20 cellular contexts compared by ENCODE assay signal in the genomic region with DNA sequence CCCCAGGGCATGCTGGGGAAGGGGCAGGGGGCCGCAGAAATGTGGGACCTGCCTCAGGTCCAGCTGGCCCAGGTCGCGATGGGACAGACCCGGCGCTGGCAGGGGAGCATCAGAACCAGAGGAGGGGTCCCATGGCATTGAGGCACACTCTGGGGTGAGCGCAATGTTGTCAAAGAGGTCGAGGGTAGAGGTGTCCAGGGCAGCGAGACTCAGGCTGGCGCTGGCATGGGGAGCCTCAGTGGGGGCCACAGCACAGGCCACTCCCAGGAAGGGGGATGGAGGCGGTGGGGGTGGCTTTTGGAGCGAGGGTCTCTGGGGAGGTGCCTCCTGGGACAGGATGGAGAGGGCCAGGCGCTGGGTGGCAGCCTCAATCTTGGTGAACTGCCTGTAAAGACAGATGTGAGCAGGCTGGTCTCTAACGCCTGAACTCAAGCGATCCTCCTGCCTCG. TPM values are rescaled to one million over a fixed set of nuclear protein-coding genes. Genes with fewer than 3 reads are reported as not detected.
DNase-seq lines count a peak whose midpoint lies in the region; ATAC-seq, FAIRE-seq and TF ChIP-seq lines count a peak whose summit lies in the region.
"Had no signal": no experiment of that assay in that cellular context is flagged by ENCODE, and none has a peak within 500 bp of the region (broad histone marks: within the 10 kb centered on the region; RNA-seq: fewer than 3 reads in every experiment).

No MANE protein-coding gene starts in this region.

- no peak for TF ChIP-seq POLR2A in H1 (IDR thresholded peaks at IDR 0.05; ENCODE audit: control extremely low read depth in 1 of 2, low read depth in 2 of 2, low read length in 2 of 2)
- TF ChIP-seq POLR2A in spleen (IDR thresholded peaks at IDR 0.05), result no peak

- H3K18ac ChIP-seq in H1 (ENCODE audit: extremely low read depth, low read length), result no peak overlapping the region; the same call in none of the 2 replicates

- H3K27me3 Mint-ChIP-seq in activated CD4-positive, alpha-beta T cell treated with anti-CD3 and anti-CD28 coated beads, Interleukin-2, amount 10 ng/mL, durations not matched to agents 24 days and 14 days, result no peaks in the 10 kb centered on the region

- H3K9me3 Mint-ChIP-seq in activated CD4-positive, alpha-beta T cell treated with anti-CD3 and anti-CD28 coated beads, Interleukin-2, amount 10 ng/mL, durations not matched to agents 24 days and 14 days, result no peaks in the 10 kb centered on the region
- H3K9me3 Mint-ChIP-seq: CD14-positive monocyte had no signal

- H3K14ac ChIP-seq in H1 (ENCODE audit: insufficient read length), result no peak overlapping the region

- peaks cover 1% of the 10 kb centered on the region; the same call in 1 of the 2 replicates for H3K23me2 ChIP-seq in H1 (ENCODE audit: low read depth, low read length)

- peak overlapping the region; percentile 17; the same call in 1 of the 2 replicates for H2AK5ac ChIP-seq in H1 (ENCODE audit: low read depth, low read length)

- no peak overlapping the region for H4K5ac ChIP-seq in H1 (ENCODE audit: insufficient read length, low read depth, low read length)

- no peak overlapping the region for H3K27ac Mint-ChIP-seq in activated CD4-positive, alpha-beta T cell treated with anti-CD3 and anti-CD28 coated beads, Interleukin-2, amount 10 ng/mL, durations not matched to agents 24 days and 14 days

- CTCF ChIA-PET in H1 (lab: Charles Lee; ENCODE audit: partially characterized antibody), result interaction anchor here (1.0 to 1.4 kb wide), 5 partner anchors 10 to 170 kb away, joined by 3 to 6 read pairs (median 4); no protein-coding TSS in a partner anchor

- no peak overlapping the region for H3K27ac ChIP-seq in H1 (ENCODE audit: low read depth, low read length)
- no peak overlapping the region for H3K27ac ChIP-seq in spleen
- H3K27ac ChIP-seq: HL-60 had no signal

- H4K20me1 ChIP-seq in H1 (replicated peaks in 1 of 2; ENCODE audit: control insufficient read depth in 1 of 2, insufficient read depth in 2 of 2, low read length in 2 of 2), result no peaks in the 10 kb centered on the region

- intact Hi-C loops in activated CD4-positive, alpha-beta T cell treated with anti-CD3 and anti-CD28 coated beads, Interleukin-2, amount 10 ng/mL, durations not matched to agents 24 days and 14 days (cut with micrococcal nuclease), result no loop called here
- intact Hi-C loops in spleen (cut with DNase I; ENCODE audit: low total_unique reads), result no loop called here

- peaks cover 8% of the 10 kb centered on the region for H3K79me1 ChIP-seq in H1 (ENCODE audit: low read depth, low read length)

- no peak overlapping the region for H2BK120ac ChIP-seq in H1 (replicated peaks; ENCODE audit: low read depth, low read length)

- no peaks in the 10 kb centered on the region for H3K36me3 Mint-ChIP-seq in activated CD4-positive, alpha-beta T cell treated with anti-CD3 and anti-CD28 coated beads, Interleukin-2, amount 10 ng/mL, durations not matched to agents 24 days and 14 days (ENCODE audit: low read depth)
- H3K36me3 Mint-ChIP-seq: CD14-positive monocyte had no signal

- H3K27me3 ChIP-seq in H1 (replicated peaks in 1 of 4; ENCODE audit: control insufficient read depth in 3 of 4, extremely low read depth in 1 of 4, insufficient read depth in 3 of 4, low read length in 3 of 4), result no peaks in the 10 kb centered on the region; a peak in 1 of 7 replicates
- no peaks in the 10 kb centered on the region for H3K27me3 ChIP-seq in spleen (replicated peaks in 1 of 7)
- H3K27me3 ChIP-seq: MG63 had no signal

- TF ChIP-seq RAD21 in H1 (IDR thresholded peaks at IDR 0.05 in 1 of 2, conservative IDR thresholded peaks at IDR 0.05 in 1 of 2; ENCODE audit: low read depth in 2 of 2, low read length in 2 of 2), result no peak

- H3K56ac ChIP-seq in H1 (replicated peaks; ENCODE audit: insufficient read length, low read depth, low read length), result no peak overlapping the region

- peak overlapping the region; percentile 72 for H2BK15ac ChIP-seq in H1 (ENCODE audit: low read length)

- H3K9ac ChIP-seq in H1 (replicated peaks in 1 of 4; ENCODE audit: extremely low read depth in 1 of 4, low read depth in 3 of 4, low read length in 3 of 4), result no peak overlapping the region
- H3K9ac ChIP-seq: SK-N-SH had no signal

- no peak for ATAC-seq in GM19035 (IDR thresholded peaks at IDR 0.05; ENCODE audit: unreplicated experiment)
- ATAC-seq: Panc1, Right ventricle myocardium inferior had no signal

- H2BK12ac ChIP-seq in H1 (ENCODE audit: low read depth, low read length), result peak overlapping the region; percentile 94; the same call in 1 of the 2 replicates

- DNase-seq in activated CD4-positive, alpha-beta T cell treated with anti-CD3 and anti-CD28 coated beads, Interleukin-2, amount 10 ng/mL, durations not matched to agents 24 days and 14 days, result peak; percentile 56
- no peak for DNase-seq in activated CD4-positive, alpha-beta T cell treated with anti-CD3 and anti-CD28 coated beads, Interleukin-2, amount 50 U/mL, for 4 hours
- no peak for DNase-seq in H1 (ENCODE audit: low read depth in 1 of 2, low spot score in 2 of 2)
- peak; percentile 75 for DNase-seq in spleen
- no peak for DNase-seq in NCI-H748 (lab: John Stamatoyannopoulos, UW; ENCODE audit: unreplicated experiment)
- DNase-seq: 8988T, DMS79, GF-D8, MG63, NCI-H1105, NCI-H187 treated with DMSO at 0.1 percent for 48 hours, NCI-H446, NCI-H774, SK-N-SH had no signal

- TF ChIP-seq CTCF in H1 (IDR thresholded peaks at IDR 0.05; ENCODE audit: control extremely low read depth in 1 of 3, insufficient read depth in 1 of 3, low read depth in 1 of 3, low read length in 3 of 3), result no peak
- no peak for TF ChIP-seq CTCF in spleen (IDR thresholded peaks at IDR 0.05 in 8 of 11, conservative IDR thresholded peaks at IDR 0.05 in 3 of 11)

- peak overlapping the region; percentile 89 for H4K91ac ChIP-seq in H1 (replicated peaks; ENCODE audit: insufficient read length, low read length)

- H3K4me2 ChIP-seq in H1 (ENCODE audit: insufficient read depth in 1 of 2, low read depth in 2 of 2, low read length in 2 of 2), result 0 out of 4 replicates have a peak overlapping the region, but pooled peaks of 1 of the 2 experiments have one; percentile 26
- H3K4me2 ChIP-seq: SK-N-SH had no signal

- WGBS in H1 (ENCODE audit: extremely low coverage in 1 of 2, insufficient coverage in 1 of 2, insufficient read length in 1 of 2, insufficient replicate concordance in 2 of 2, low coverage in 1 of 2, low lambda C conversion rate in 2 of 2, missing lambda C conversion rate in 1 of 2), 2 experiments, result 82% methylated on average over 12 of the region's 15 CpGs; no CpG with 5 or more reads in 1 of the 2 experiments
- WGBS in spleen, 5 donors, result 74 to 86% (median 78%) methylated on average over 11 to 15 of the region's 15 CpGs

- H2BK20ac ChIP-seq in H1 (ENCODE audit: low read length), result peak overlapping the region; percentile 67; the same call in 1 of the 2 replicates

- no peak overlapping the region for H4K8ac ChIP-seq in H1 (ENCODE audit: extremely low read depth, insufficient read depth, low read length)

- POLR2A ChIA-PET in H1 (lab: Charles Lee; ENCODE audit: partially characterized antibody), result interaction anchor here (0.9 to 2.9 kb wide), 3 partner anchors 13 to 21 kb away, joined by 3 to 8 read pairs (median 4); a partner anchor contains a TSS

- peaks cover 18% of the 10 kb centered on the region for H3K4me1 Mint-ChIP-seq in activated CD4-positive, alpha-beta T cell treated with anti-CD3 and anti-CD28 coated beads, Interleukin-2, amount 10 ng/mL, durations not matched to agents 24 days and 14 days

- H3K4me3 Mint-ChIP-seq in activated CD4-positive, alpha-beta T cell treated with anti-CD3 and anti-CD28 coated beads, Interleukin-2, amount 10 ng/mL, durations not matched to agents 24 days and 14 days, result no peak overlapping the region
- H3K4me3 Mint-ChIP-seq: CD14-positive monocyte had no signal

- H2BK5ac ChIP-seq in H1 (ENCODE audit: low read depth, low read length), result 0 out of 2 replicates have a peak overlapping the region, but pooled peaks have one; percentile 24

- no peak for FAIRE-seq in H1 (lab: Jason Lieb, UNC)
- FAIRE-seq: H54 had no signal

- H3K9me3 ChIP-seq in H1 (ENCODE audit: insufficient read depth in 2 of 2, low read depth in 1 of 2, low read length in 1 of 2), result no peaks in the 10 kb centered on the region
- no peaks in the 10 kb centered on the region for H3K9me3 ChIP-seq in spleen
- H3K9me3 ChIP-seq: MG63, SK-N-SH had no signal

- H3K4ac ChIP-seq in H1 (replicated peaks; ENCODE audit: insufficient read length, low read depth, low read length), result peak overlapping the region; percentile 46

- peaks cover 0 to 13% of the 10 kb centered on the region in 2 experiments; a peak in 2 of 4 replicates for H3K79me2 ChIP-seq in H1 (ENCODE audit: control insufficient read depth in 1 of 2, insufficient read depth in 2 of 2, low read length in 2 of 2)

- H3K36me3 ChIP-seq in H1 (ENCODE audit: control insufficient read depth in 2 of 4, insufficient read depth in 4 of 4, low read length in 3 of 4), result no peaks in the 10 kb centered on the region
- no peaks in the 10 kb centered on the region for H3K36me3 ChIP-seq in spleen

- no peak for TF ChIP-seq EP300 in H1 (IDR thresholded peaks at IDR 0.05; ENCODE audit: borderline replicate concordance in 1 of 2, low read depth in 2 of 2, low read length in 2 of 2)

- H3K4me1 ChIP-seq in H1 (replicated peaks in 1 of 4; ENCODE audit: control insufficient read depth in 3 of 4, insufficient read depth in 4 of 4, low read length in 3 of 4) (peaks cover 3 to 26% (median 17%) of the 10 kb centered on the region in 4 experiments), spleen (peaks cover 7 to 50% (median 38%) of the 10 kb centered on the region in 6 donors)

- H2AFZ ChIP-seq in H1 (ENCODE audit: low read length), result no peak overlapping the region

- no peak overlapping the region for H3K23ac ChIP-seq in H1 (ENCODE audit: insufficient read length)

- no peak overlapping the region for H3K4me3 ChIP-seq in H1 (ENCODE audit: extremely low read depth in 1 of 4, insufficient read depth in 2 of 4, low read depth in 3 of 4, low read length in 4 of 4)
- H3K4me3 ChIP-seq in spleen, result no peak overlapping the region
- H3K4me3 ChIP-seq: MG63 had no signal

RNA-seq across cellular contexts. Expression of a gene that starts 0.9 kb away (rescaled TPM):
- not detected in 2 replicates for total RNA-seq in activated CD4-positive, alpha-beta T cell treated with anti-CD3 and anti-CD28 coated beads, Interleukin-2, amount 10 ng/mL, durations not matched to agents 24 days and 14 days
- 3.2 and 3.6 TPM in 2 replicates for total RNA-seq in H1 (2021; fragmentation: NEBNext Ultra II Directional; extraction: Animal tissue kit (Norgen Biotek cat#: 25700))
- 2.2 and 3.3 TPM in 2 replicates for polyA plus RNA-seq in H1 (2011; rRNA removed)
- polyA plus RNA-seq in H1 (2011; cell fraction: cytosol; rRNA removed), result 1.5 TPM
- polyA plus RNA-seq in H1 (2011; cell fraction: nucleus; rRNA removed), result 3.0 TPM
- 1.6 to 3.1 TPM (median 2.6 TPM) in 4 replicates for polyA plus RNA-seq in H1 (2012, experiment 1 of 2)
- 2.9 TPM for polyA plus RNA-seq in H1 (2012, experiment 2 of 2)
- 9.1 TPM for polyA plus RNA-seq in H1 (2013, experiment 1 of 2)
- polyA plus RNA-seq in H1 (2013, experiment 2 of 2), result 8.6 TPM
- 0.41 and 0.49 TPM in 2 replicates for polyA minus RNA-seq in H1 (2011; rRNA and poly(A)+ RNA removed)
- not detected for polyA minus RNA-seq in H1 (2011; cell fraction: cytosol; rRNA and poly(A)+ RNA removed)
- polyA minus RNA-seq in H1 (2011; cell fraction: nucleus; rRNA and poly(A)+ RNA removed), result 2.1 TPM
- not detected for total RNA-seq in spleen
- not detected for polyA plus RNA-seq in spleen
- total RNA-seq: Right ventricle myocardium inferior had no signal
- polyA plus RNA-seq: CD14-positive monocyte, SK-N-SH had no signal

RNA-seq across cellular contexts. Expression of a gene that starts 2.2 kb away (rescaled TPM):
- total RNA-seq in activated CD4-positive, alpha-beta T cell treated with anti-CD3 and anti-CD28 coated beads, Interleukin-2, amount 10 ng/mL, durations not matched to agents 24 days and 14 days, result 34.2 and 35.2 TPM in 2 replicates
- total RNA-seq in H1 (2021; fragmentation: NEBNext Ultra II Directional; extraction: Animal tissue kit (Norgen Biotek cat#: 25700)), result 96.9 and 106 TPM in 2 replicates
- polyA plus RNA-seq in H1 (2011; rRNA removed), result 152 and 195 TPM in 2 replicates
- polyA plus RNA-seq in H1 (2011; cell fraction: cytosol; rRNA removed), result 149 TPM
- polyA plus RNA-seq in H1 (2011; cell fraction: nucleus; rRNA removed), result 148 TPM
- 52.8 to 109 TPM (median 103 TPM) in 4 replicates for polyA plus RNA-seq in H1 (2012, experiment 1 of 2)
- 112 TPM for polyA plus RNA-seq in H1 (2012, experiment 2 of 2)
- 63.1 TPM for polyA plus RNA-seq in H1 (2013, experiment 1 of 2)
- polyA plus RNA-seq in H1 (2013, experiment 2 of 2), result 61.5 TPM
- 22.8 and 24.5 TPM in 2 replicates for polyA minus RNA-seq in H1 (2011; rRNA and poly(A)+ RNA removed)
- polyA minus RNA-seq in H1 (2011; cell fraction: cytosol; rRNA and poly(A)+ RNA removed), result 51.8 TPM
- polyA minus RNA-seq in H1 (2011; cell fraction: nucleus; rRNA and poly(A)+ RNA removed), result 69.9 TPM
- total RNA-seq in spleen, result 10 to 100 TPM; 38.6 to 85.0 (median 54.5) TPM
- polyA plus RNA-seq in spleen, result 10 to 100 TPM; 55.6 to 98.7 (median 64.5) TPM

RNA-seq across cellular contexts. Expression of a gene that starts 12.8 kb away (rescaled TPM):
- 8.8 and 10.0 TPM in 2 replicates for total RNA-seq in activated CD4-positive, alpha-beta T cell treated with anti-CD3 and anti-CD28 coated beads, Interleukin-2, amount 10 ng/mL, durations not matched to agents 24 days and 14 days
- 10.8 and 12.9 TPM in 2 replicates for total RNA-seq in H1 (2021; fragmentation: NEBNext Ultra II Directional; extraction: Animal tissue kit (Norgen Biotek cat#: 25700))
- polyA plus RNA-seq in H1 (2011; rRNA removed) (1.7 and 4.5 TPM in 2 replicates), spleen (1 to 10 TPM; 1.4 to 8.2 (median 1.7) TPM)
- 1.4 TPM for polyA plus RNA-seq in H1 (2011; cell fraction: cytosol; rRNA removed)
- 4.4 TPM for polyA plus RNA-seq in H1 (2011; cell fraction: nucleus; rRNA removed)
- polyA plus RNA-seq in H1 (2012, experiment 1 of 2), result 3.2 to 7.6 TPM (median 6.6 TPM) in 4 replicates
- 4.7 TPM for polyA plus RNA-seq in H1 (2012, experiment 2 of 2)
- polyA plus RNA-seq in H1 (2013, experiment 1 of 2), result 6.7 TPM
- polyA plus RNA-seq in H1 (2013, experiment 2 of 2), result 7.0 TPM
- polyA minus RNA-seq in H1 (2011; rRNA and poly(A)+ RNA removed), result 0.61 and 0.82 TPM in 2 replicates
- 8.8 TPM for polyA minus RNA-seq in H1 (2011; cell fraction: cytosol; rRNA and poly(A)+ RNA removed)
- 7.2 TPM for polyA minus RNA-seq in H1 (2011; cell fraction: nucleus; rRNA and poly(A)+ RNA removed)
- total RNA-seq in spleen, result 10 to 100 TPM in 3 of 7 donors, 1 to 10 TPM in 4; 4.4 to 13.6 (median 9.7) TPM

RNA-seq across cellular contexts. Expression of a gene that starts 20.5 kb away (rescaled TPM):
- not detected in 2 replicates for total RNA-seq in activated CD4-positive, alpha-beta T cell treated with anti-CD3 and anti-CD28 coated beads, Interleukin-2, amount 10 ng/mL, durations not matched to agents 24 days and 14 days
- total RNA-seq in H1 (2021; fragmentation: NEBNext Ultra II Directional; extraction: Animal tissue kit (Norgen Biotek cat#: 25700)), result 0.98 and 1.0 TPM in 2 replicates
- 0.76 and 1.1 TPM in 2 replicates for polyA plus RNA-seq in H1 (2011; rRNA removed)
- 0.54 TPM for polyA plus RNA-seq in H1 (2011; cell fraction: cytosol; rRNA removed)
- 1.2 TPM for polyA plus RNA-seq in H1 (2011; cell fraction: nucleus; rRNA removed)
- 0.58 to 1.3 TPM (median 1.1 TPM) in 4 replicates for polyA plus RNA-seq in H1 (2012, experiment 1 of 2)
- 0.34 TPM for polyA plus RNA-seq in H1 (2012, experiment 2 of 2)
- polyA plus RNA-seq in H1 (2013, experiment 1 of 2), result 0.91 TPM
- polyA plus RNA-seq in H1 (2013, experiment 2 of 2), result 1.0 TPM
- polyA minus RNA-seq in H1 (2011; rRNA and poly(A)+ RNA removed), result 0.63 and 0.82 TPM in 2 replicates
- polyA minus RNA-seq in H1 (2011; cell fraction: cytosol; rRNA and poly(A)+ RNA removed), result 0.66 TPM
- 1.00 TPM for polyA minus RNA-seq in H1 (2011; cell fraction: nucleus; rRNA and poly(A)+ RNA removed)
- total RNA-seq in spleen, result under 1 TPM in 1 of 7 donors, not detected in 6; 0.27 TPM
- polyA plus RNA-seq in spleen, result under 1 TPM in 1 of 3 donors, not detected in 2; 0.03 TPM
- total RNA-seq: Right ventricle myocardium inferior had no signal
- polyA plus RNA-seq: CD14-positive monocyte had no signal

RNA-seq across cellular contexts. Expression of a gene that starts 21.4 kb away (rescaled TPM):
- total RNA-seq in activated CD4-positive, alpha-beta T cell treated with anti-CD3 and anti-CD28 coated beads, Interleukin-2, amount 10 ng/mL, durations not matched to agents 24 days and 14 days, result 21.7 and 23.4 TPM in 2 replicates
- total RNA-seq in H1 (2021; fragmentation: NEBNext Ultra II Directional; extraction: Animal tissue kit (Norgen Biotek cat#: 25700)), result 69.1 and 71.2 TPM in 2 replicates
- polyA plus RNA-seq in H1 (2011; rRNA removed) (47.1 and 79.5 TPM in 2 replicates), spleen (10 to 100 TPM; 13.8 to 17.7 (median 15.5) TPM)
- polyA plus RNA-seq in H1 (2011; cell fraction: cytosol; rRNA removed), result 51.3 TPM
- polyA plus RNA-seq in H1 (2011; cell fraction: nucleus; rRNA removed), result 132 TPM
- polyA plus RNA-seq in H1 (2012, experiment 1 of 2), result 61.3 to 71.3 TPM (median 67.2 TPM) in 4 replicates
- 81.6 TPM for polyA plus RNA-seq in H1 (2012, experiment 2 of 2)
- polyA plus RNA-seq in H1 (2013, experiment 1 of 2), result 91.7 TPM
- polyA plus RNA-seq in H1 (2013, experiment 2 of 2), result 105 TPM
- 7.1 and 10.9 TPM in 2 replicates for polyA minus RNA-seq in H1 (2011; rRNA and poly(A)+ RNA removed)
- 14.2 TPM for polyA minus RNA-seq in H1 (2011; cell fraction: cytosol; rRNA and poly(A)+ RNA removed)
- 14.5 TPM for polyA minus RNA-seq in H1 (2011; cell fraction: nucleus; rRNA and poly(A)+ RNA removed)
- total RNA-seq in spleen, result 10 to 100 TPM in 1 of 7 donors, 1 to 10 TPM in 6; 1.9 to 10.3 (median 6.9) TPM

Comparison
In these comparisons a context has a peak if more than half of its experiments do, and no peak if none do; other contexts are left out.
1. DNase-seq: peak in activated CD4-positive, alpha-beta T cell treated with anti-CD3 and anti-CD28 coated beads, Interleukin-2, amount 10 ng/mL, durations not matched to agents 24 days and 14 days (single experiment) and spleen (single experiment); none in activated CD4-positive, alpha-beta T cell treated with anti-CD3 and anti-CD28 coated beads, Interleukin-2, amount 50 U/mL, for 4 hours (0 of 2), H1 (0 of 2) and NCI-H748 (single experiment).